8 cellular contexts compared by ENCODE assay signal in genomic region chr1:16677552-16678423, GRCh38. TPM values are rescaled to one million over a fixed set of nuclear protein-coding genes. Genes with fewer than 3 reads are reported as not detected.
DNase-seq lines count a peak whose midpoint lies in the region; ATAC-seq, FAIRE-seq and TF ChIP-seq lines count a peak whose summit lies in the region.

No MANE protein-coding gene starts in this region.

- H3K79me2 ChIP-seq in PC-3 (ENCODE audit: low read length) (no peaks in the 10 kb centered on the region), HepG2 (ENCODE audit: insufficient read depth, low read length) (no peaks in the 10 kb centered on the region)

- no peaks in the 10 kb centered on the region for H3K4me1 ChIP-seq in PC-3 (ENCODE audit: insufficient read depth, low read length)
- peaks cover 22% of the 10 kb centered on the region for H3K4me1 ChIP-seq in HepG2 (ENCODE audit: insufficient read depth, low read length)
- H3K4me1 ChIP-seq in upper lobe of right lung: no peaks in the 10 kb centered on the region

- H2AFZ ChIP-seq in PC-3 (ENCODE audit: low read length) (no peak overlapping the region), HepG2 (ENCODE audit: low read length) (no peak overlapping the region)

- POLR2A ChIA-PET in PC-3 (lab: Charles Lee; ENCODE audit: unreplicated experiment): no interaction called here
- POLR2A ChIA-PET in HepG2 (lab: Yijun Ruan, JAX): no interaction called here

- intact Hi-C loops in PC-3 (cut with micrococcal nuclease): no loop called here
- intact Hi-C loops in HepG2 (cut with micrococcal nuclease; ENCODE audit: unreplicated experiment): no loop called here
- intact Hi-C loops in upper lobe of right lung (cut with DNase I): no loop called here

- in situ Hi-C loops in astrocyte of the spinal cord (cut with HindIII; ENCODE audit: low sequenced_read_pairs) (no loop called here), HepG2 (cut with HindIII; ENCODE audit: extremely low pct_ligation_motif_present, low pct_unique_long_range_greater_than_20kb) (no loop called here)

- H3K27me3 ChIP-seq in PC-3 (ENCODE audit: low read length) (no peaks in the 10 kb centered on the region), HepG2 (ENCODE audit: control insufficient read depth in 1 of 2, insufficient read depth in 2 of 2, low read length in 2 of 2) (no peaks in the 10 kb centered on the region), upper lobe of right lung (no peaks in the 10 kb centered on the region)

- no peaks in the 10 kb centered on the region for H3F3A ChIP-seq in PC-3 (ENCODE audit: low read length, unreplicated experiment)

- CTCF ChIA-PET in PC-3 (lab: Charles Lee) (no interaction called here), HepG2 (lab: Yijun Ruan, JAX; ENCODE audit: low intra/inter-chr PET ratio, low total read pairs) (no interaction called here)

- H3K9me2 ChIP-seq in PC-3 (replicated peaks; ENCODE audit: low read length): no peaks in the 10 kb centered on the region

- H3K27ac ChIP-seq in PC-3 (ENCODE audit: low read length) (no peak overlapping the region), HepG2 (ENCODE audit: extremely low read length, insufficient read depth, low read length) (no peak overlapping the region), upper lobe of right lung (no peak overlapping the region)

- peak; percentile 49 for DNase-seq in CD1c-positive myeloid dendritic cell (ENCODE audit: extremely low spot score)
- peak; percentile 45 for DNase-seq in GM20000 (ENCODE audit: low spot score)
- DNase-seq in PC-3: peak; percentile 84
- peak; percentile 73 for DNase-seq in astrocyte of the spinal cord (ENCODE audit: low read depth, low spot score)
- DNase-seq in HepG2 (ENCODE audit: low spot score): peak; percentile 88
- peak; percentile 65 for DNase-seq in upper lobe of right lung

- WGBS in HepG2 (ENCODE audit: low lambda C conversion rate): 10% methylated on average over 26 of the region's 33 CpGs

- H3K9me3 ChIP-seq in PC-3 (ENCODE audit: low read length): no peaks in the 10 kb centered on the region
- H3K9me3 ChIP-seq in HepG2 (ENCODE audit: low read length): no peaks in the 10 kb centered on the region
- H3K9me3 ChIP-seq in upper lobe of right lung: no peaks in the 10 kb centered on the region

- TF ChIP-seq CTCF in GM20000 (IDR thresholded peaks at IDR 0.05; ENCODE audit: extremely low read depth, missing control alignments) (no peak), PC-3 (conservative IDR thresholded peaks at IDR 0.05; ENCODE audit: low read depth, low read length) (no peak), astrocyte of the spinal cord (IDR thresholded peaks at IDR 0.05; ENCODE audit: low read depth, low read length) (no peak), HepG2 (CRISPR knock-in tag; IDR thresholded peaks at IDR 0.05) (no peak), upper lobe of right lung (IDR thresholded peaks at IDR 0.05) (no peak)

- BruUV-seq in PC-3 (replicated peaks; lab: Mats Ljungman, UMichigan): no TSS peak
- no TSS peak for BruUV-seq in HepG2 (replicated peaks; lab: Mats Ljungman, UMichigan)

- no peak overlapping the region for H3K4me3 ChIP-seq in PC-3 (ENCODE audit: low read length)
- no peak overlapping the region for H3K4me3 ChIP-seq in astrocyte of the spinal cord (ENCODE audit: low read depth, low read length)
- peak overlapping the region; percentile 42 to 57 (median 53) for H3K4me3 ChIP-seq in HepG2 (replicated peaks in 1 of 3; ENCODE audit: insufficient read depth in 1 of 3, low read depth in 2 of 3, low read length in 3 of 3)
- no peak overlapping the region for H3K4me3 ChIP-seq in upper lobe of right lung

- H3K9ac ChIP-seq in PC-3 (ENCODE audit: low read length) (no peak overlapping the region), HepG2 (ENCODE audit: insufficient read depth, low read depth, low read length) (no peak overlapping the region)

- FAIRE-seq in HepG2 (lab: Jason Lieb, UNC): no peak

- H4K20me1 ChIP-seq in PC-3 (ENCODE audit: low read length) (no peaks in the 10 kb centered on the region), HepG2 (ENCODE audit: insufficient read depth, low read length) (no peaks in the 10 kb centered on the region)

- peak overlapping the region; percentile 27; the same call in 1 of the 2 replicates for H3K4me2 ChIP-seq in PC-3 (ENCODE audit: low read length)
- H3K4me2 ChIP-seq in HepG2 (ENCODE audit: low read depth, low read length): peak overlapping the region; percentile 85

- no peaks in the 10 kb centered on the region for H3K36me3 ChIP-seq in PC-3 (ENCODE audit: low read depth, low read length)
- no peaks in the 10 kb centered on the region for H3K36me3 ChIP-seq in HepG2 (replicated peaks in 1 of 2; ENCODE audit: control insufficient read depth in 1 of 2, insufficient read depth in 2 of 2, low read length in 2 of 2)
- no peaks in the 10 kb centered on the region for H3K36me3 ChIP-seq in upper lobe of right lung

- TF ChIP-seq RAD21 in HepG2 (CRISPR knock-in tag; IDR thresholded peaks at IDR 0.05): no peak

- no peak for TF ChIP-seq POLR2A in HepG2 (IDR thresholded peaks at IDR 0.05; ENCODE audit: insufficient read depth in 1 of 2, low read depth in 2 of 2, low read length in 2 of 2)

- ATAC-seq in PC-3 (peak; percentile 99), HepG2 (peak; percentile 98), upper lobe of right lung (peak; percentile 87), HG03025 (IDR thresholded peaks at IDR 0.05; ENCODE audit: low FRiP score, unreplicated experiment) (no peak), GM21515 (IDR thresholded peaks at IDR 0.05; ENCODE audit: unreplicated experiment) (no peak)

- no peak; a peak in 1 of 4 replicates for TF ChIP-seq EP300 in HepG2 (IDR thresholded peaks at IDR 0.05; ENCODE audit: low read depth in 2 of 2, low read length in 2 of 2)
- TF ChIP-seq EP300 in HepG2 (CRISPR knock-in tag; IDR thresholded peaks at IDR 0.05; ENCODE audit: borderline replicate concordance): no peak

TF ChIP-seq in HepG2, 621 proteins besides CTCF, POLR2A, EP300 and RAD21 (continues in another document):
- TF ChIP-seq SAFB2 (CRISPR knock-in tag; IDR thresholded peaks at IDR 0.05; ENCODE audit: borderline replicate concordance, low read depth) (no peak), ZEB1 (IDR thresholded peaks at IDR 0.05; ENCODE audit: insufficient replicate concordance, low read depth) (peak; percentile 45), TARDBP (CRISPR knock-in tag; IDR thresholded peaks at IDR 0.05) (peak; percentile 44; the same call in 1 of the 2 replicates), ZFP41 (CRISPR knock-in tag; IDR thresholded peaks at IDR 0.05; ENCODE audit: borderline replicate concordance) (no peak), ATF7-NPFF (CRISPR knock-in tag; IDR thresholded peaks at IDR 0.05; ENCODE audit: low read depth) (no peak), ZNF570 (CRISPR knock-in tag; IDR thresholded peaks at IDR 0.05; ENCODE audit: borderline replicate concordance) (no peak), NONO (IDR thresholded peaks at IDR 0.05) (no peak), NONO (CRISPR knock-in tag; conservative IDR thresholded peaks at IDR 0.05) (peak; percentile 42; the same call in 1 of the 2 replicates), ZMYM2 (CRISPR knock-in tag; IDR thresholded peaks at IDR 0.05) (no peak)
- TF ChIP-seq, protein P1, sequence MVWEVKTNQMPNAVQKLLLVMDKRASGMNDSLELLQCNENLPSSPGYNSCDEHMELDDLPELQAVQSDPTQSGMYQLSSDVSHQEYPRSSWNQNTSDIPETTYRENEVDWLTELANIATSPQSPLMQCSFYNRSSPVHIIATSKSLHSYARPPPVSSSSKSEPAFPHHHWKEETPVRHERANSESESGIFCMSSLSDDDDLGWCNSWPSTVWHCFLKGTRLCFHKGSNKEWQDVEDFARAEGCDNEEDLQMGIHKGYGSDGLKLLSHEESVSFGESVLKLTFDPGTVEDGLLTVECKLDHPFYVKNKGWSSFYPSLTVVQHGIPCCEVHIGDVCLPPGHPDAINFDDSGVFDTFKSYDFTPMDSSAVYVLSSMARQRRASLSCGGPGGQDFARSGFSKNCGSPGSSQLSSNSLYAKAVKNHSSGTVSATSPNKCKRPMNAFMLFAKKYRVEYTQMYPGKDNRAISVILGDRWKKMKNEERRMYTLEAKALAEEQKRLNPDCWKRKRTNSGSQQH (CRISPR knock-in tag; IDR thresholded peaks at IDR 0.05; ENCODE audit: low read depth): no peak

RNA-seq across cellular contexts. Expression of gene RNU1-3, which starts 11.0 kb away (rescaled TPM):
- total RNA-seq in PC-3 (2014; rRNA removed) (under 0.01 TPM in 2 replicates), HepG2 (2016; rRNA removed; fragmentation: Illumina TruSeq; extraction: Trizol) (859 and 11,018 TPM in 2 replicates), upper lobe of right lung (6,622 TPM)
- 16,281 and 17,236 TPM in 2 replicates for total RNA-seq in HepG2 (2016; cell fraction: cytosol; rRNA removed; fragmentation: Illumina TruSeq; extraction: Trizol; ENCODE audit: low read depth)
- 1,309 and 10,613 TPM in 2 replicates for total RNA-seq in HepG2 (2016; cell fraction: insoluble cytoplasmic fraction; rRNA removed; fragmentation: Illumina TruSeq; extraction: Trizol)
- 2,848 and 3,475 TPM in 2 replicates for total RNA-seq in HepG2 (2016; cell fraction: membrane; rRNA removed; fragmentation: Illumina TruSeq; extraction: Trizol)
- total RNA-seq in HepG2 (2016; cell fraction: nucleus; rRNA removed; fragmentation: Illumina TruSeq; extraction: Trizol): 52,466 and 64,417 TPM in 2 replicates
- polyA plus RNA-seq in HepG2 (2011; rRNA removed): under 0.01 TPM in 2 replicates
- under 0.01 TPM in 2 replicates for polyA plus RNA-seq in HepG2 (2011; cell fraction: cytosol; rRNA removed)
- under 0.01 TPM in 2 replicates for polyA plus RNA-seq in HepG2 (2011; cell fraction: nucleus; rRNA removed)
- polyA plus RNA-seq in HepG2 (2012): 59.2 and 78.2 TPM in 2 replicates
- polyA plus RNA-seq in HepG2 (2016; cell fraction: cytosol; fragmentation: Illumina TruSeq; extraction: Trizol; ENCODE audit: low read depth): 27.3 and 44.4 TPM in 2 replicates
- not detected in 2 replicates for polyA plus RNA-seq in HepG2 (2016; cell fraction: insoluble cytoplasmic fraction; fragmentation: Illumina TruSeq; extraction: Trizol; ENCODE audit: low read depth)
- polyA plus RNA-seq in HepG2 (2016; cell fraction: membrane; fragmentation: Illumina TruSeq; extraction: Trizol; ENCODE audit: low read depth): not detected in 2 replicates
- polyA plus RNA-seq in HepG2 (2016; cell fraction: nucleus; fragmentation: Illumina TruSeq; extraction: Trizol; ENCODE audit: insufficient read depth, low read depth): 32.8 TPM in 1 of 2 replicates, not detected in the other
- 12,820 and 15,604 TPM in 2 replicates for polyA minus RNA-seq in HepG2 (2011; rRNA and poly(A)+ RNA removed; ENCODE audit: low replicate concordance)
- polyA minus RNA-seq in HepG2 (2011; cell fraction: cytosol; rRNA and poly(A)+ RNA removed): 90,102 and 105,040 TPM in 2 replicates
- 42,574 and 58,030 TPM in 2 replicates for polyA minus RNA-seq in HepG2 (2011; cell fraction: nucleus; rRNA and poly(A)+ RNA removed)

Comparison
In these comparisons a context has a peak if more than half of its experiments do, and no peak if none do; other contexts are left out.
1. ATAC-seq: peak in PC-3 (single experiment), HepG2 (single experiment) and upper lobe of right lung (single experiment); none in HG03025 (single experiment) and GM21515 (single experiment).
2. H3K4me3 ChIP-seq: peak in HepG2 (3 of 3); none in PC-3 (single experiment), astrocyte of the spinal cord (single experiment) and upper lobe of right lung (single experiment).
3. RNA of gene RNU1-3, which starts 11.0 kb away (total RNA-seq): 859 to 64,417 TPM in HepG2 and 6,622 TPM in upper lobe of right lung (single experiment); under 0.01 TPM in PC-3; every median in the first group is over 100 times any median in the second.
4. Peak in every context shown above with its lines, with median percentiles within 50 percentile points of each other: DNase-seq.